10 cellular contexts compared by ENCODE assay signal in the genomic region with DNA sequence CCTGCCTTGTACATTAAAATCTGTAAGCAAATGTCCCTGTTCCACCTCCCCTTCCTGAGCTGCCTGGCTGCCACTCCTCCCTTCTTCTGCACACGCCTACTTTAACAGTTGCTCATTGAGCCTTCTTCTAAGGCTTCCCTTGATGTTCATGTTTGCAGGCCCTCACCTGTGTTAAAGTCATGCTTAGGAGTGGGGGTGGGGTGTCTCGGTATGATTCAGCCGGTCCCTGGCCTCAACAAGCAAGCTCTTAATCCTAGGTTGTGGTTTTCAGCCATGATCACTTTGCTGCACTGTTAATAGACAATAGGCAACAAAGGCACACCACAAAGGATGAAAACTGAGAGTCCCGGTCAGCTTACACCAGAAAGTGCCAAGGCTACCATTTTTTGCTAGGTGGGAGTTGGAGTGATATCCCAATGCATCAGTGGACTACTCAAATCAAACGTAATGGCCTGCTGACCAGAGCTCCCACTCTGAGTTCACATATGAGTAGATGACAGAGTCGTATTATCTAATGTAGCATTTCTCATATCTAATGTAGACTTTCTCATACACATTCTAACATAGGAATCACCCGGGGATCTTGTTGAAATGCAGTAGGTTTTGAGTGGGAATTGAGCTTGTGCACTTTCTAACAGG. TPM values are rescaled to one million over a fixed set of nuclear protein-coding genes. Genes with fewer than 3 reads are reported as not detected.
DNase-seq lines count a peak whose midpoint lies in the region; ATAC-seq and TF ChIP-seq lines count a peak whose summit lies in the region.
"Had no signal": no experiment of that assay in that cellular context is flagged by ENCODE, and none has a peak within 500 bp of the region (broad histone marks: within the 10 kb centered on the region; RNA-seq: fewer than 3 reads in every experiment).

No MANE protein-coding gene starts in this region.

- TF ChIP-seq CTCF in CD4-positive, alpha-beta T cell (IDR thresholded peaks at IDR 0.05) = no peak
- TF ChIP-seq CTCF in HFFc6 (IDR thresholded peaks at IDR 0.05) = no peak

- H3K27me3 ChIP-seq in CD4-positive, alpha-beta T cell (ENCODE audit: control insufficient read depth, insufficient read depth, low read length) = no peaks in the 10 kb centered on the region
- H3K27me3 ChIP-seq: right atrium auricular region had no signal

- no peak overlapping the region for H3K27ac ChIP-seq in CD4-positive, alpha-beta T cell (ENCODE audit: low read depth, low read length)
- H3K27ac ChIP-seq: right atrium auricular region had no signal

- no peaks in the 10 kb centered on the region for H3K9me3 ChIP-seq in CD4-positive, alpha-beta T cell (ENCODE audit: control insufficient read depth, low read length)
- H3K9me3 ChIP-seq: right atrium auricular region had no signal

- H3K27me3 Mint-ChIP-seq in CD4-positive, alpha-beta T cell = no peaks in the 10 kb centered on the region
- no peaks in the 10 kb centered on the region for H3K27me3 Mint-ChIP-seq in activated T-helper 2 cell treated with anti-CD3 and anti-CD28 coated beads, Interferon-gamma antibody, Interleukin-2, Interleukin-4, amounts not matched to agents 10 μg/mL and 5 μg/mL and 100 μg/mL, durations not matched to agents 14 hours and 24 hours and 36 hours (ENCODE audit: low read depth)
- peaks cover 1% of the 10 kb centered on the region; the same call in 1 of the 2 replicates for H3K27me3 Mint-ChIP-seq in HFFc6 (ENCODE audit: insufficient read depth)

- peak in 6 of 10 experiments; percentile 20 to 47 (median 43) for DNase-seq in CD4-positive, alpha-beta T cell
- peak; percentile 30 for DNase-seq in activated T-helper 2 cell treated with anti-CD3 and anti-CD28 coated beads, Interferon-gamma antibody, Interleukin-2, Interleukin-4, amounts not matched to agents 10 μg/mL and 5 μg/mL and 100 μg/mL, durations not matched to agents 14 hours and 24 hours and 36 hours (ENCODE audit: low spot score)
- DNase-seq in posterior cingulate gyrus = no peak
- DNase-seq in HFFc6 = no peak
- DNase-seq: NCI-H2029 had no signal

- no peaks in the 10 kb centered on the region for H3K36me3 Mint-ChIP-seq in CD4-positive, alpha-beta T cell (ENCODE audit: low read depth)
- H3K36me3 Mint-ChIP-seq in activated T-helper 2 cell treated with anti-CD3 and anti-CD28 coated beads, Interferon-gamma antibody, Interleukin-2, Interleukin-4, amounts not matched to agents 10 μg/mL and 5 μg/mL and 100 μg/mL, durations not matched to agents 14 hours and 24 hours and 36 hours (ENCODE audit: low read depth) = peaks cover 18% of the 10 kb centered on the region
- no peaks in the 10 kb centered on the region for H3K36me3 Mint-ChIP-seq in HFFc6 (ENCODE audit: low read depth)

- H3K4me1 Mint-ChIP-seq in CD4-positive, alpha-beta T cell (ENCODE audit: low read depth) = peaks cover 78% of the 10 kb centered on the region
- peaks cover 88% of the 10 kb centered on the region for H3K4me1 Mint-ChIP-seq in activated T-helper 2 cell treated with anti-CD3 and anti-CD28 coated beads, Interferon-gamma antibody, Interleukin-2, Interleukin-4, amounts not matched to agents 10 μg/mL and 5 μg/mL and 100 μg/mL, durations not matched to agents 14 hours and 24 hours and 36 hours (ENCODE audit: low read depth)
- H3K4me1 Mint-ChIP-seq in HFFc6 (ENCODE audit: low read depth) = peaks cover 57% of the 10 kb centered on the region

- no peaks in the 10 kb centered on the region for H3K9me3 Mint-ChIP-seq in CD4-positive, alpha-beta T cell
- H3K9me3 Mint-ChIP-seq in activated T-helper 2 cell treated with anti-CD3 and anti-CD28 coated beads, Interferon-gamma antibody, Interleukin-2, Interleukin-4, amounts not matched to agents 10 μg/mL and 5 μg/mL and 100 μg/mL, durations not matched to agents 14 hours and 24 hours and 36 hours = no peaks in the 10 kb centered on the region
- H3K9me3 Mint-ChIP-seq in HFFc6 = no peaks in the 10 kb centered on the region

- CTCF ChIA-PET in CD4-positive, alpha-beta T cell (lab: Charles Lee) = interaction anchor here (1.2 kb wide), 1 partner anchor 26 kb away, joined by 4 read pairs; no protein-coding TSS in a partner anchor

- peak overlapping the region; percentile 80 for H3K27ac Mint-ChIP-seq in CD4-positive, alpha-beta T cell
- peak overlapping the region; percentile 60 for H3K27ac Mint-ChIP-seq in activated T-helper 2 cell treated with anti-CD3 and anti-CD28 coated beads, Interferon-gamma antibody, Interleukin-2, Interleukin-4, amounts not matched to agents 10 μg/mL and 5 μg/mL and 100 μg/mL, durations not matched to agents 14 hours and 24 hours and 36 hours
- no peak overlapping the region for H3K27ac Mint-ChIP-seq in HFFc6

- POLR2A ChIA-PET in CD4-positive, alpha-beta T cell (lab: Charles Lee) = interaction anchor here (1.5 to 6.2 kb wide), 2 partner anchors 13 to 99 kb away, joined by 5 to 48 read pairs; partner anchors contain the start of genes ADAT2 and PEX3

- peak; percentile 56 for ATAC-seq in CD4-positive, alpha-beta T cell (ENCODE audit: poor library complexity)
- ATAC-seq in GM21360 (IDR thresholded peaks at IDR 0.05; ENCODE audit: unreplicated experiment) (peak; percentile 91), HG03442 (IDR thresholded peaks at IDR 0.05; ENCODE audit: unreplicated experiment) (peak; percentile 63), GM21423 (IDR thresholded peaks at IDR 0.05; ENCODE audit: unreplicated experiment) (no peak), HG03521 (IDR thresholded peaks at IDR 0.05; ENCODE audit: unreplicated experiment) (no peak)

- peak overlapping the region; percentile 43 for H3K4me3 Mint-ChIP-seq in CD4-positive, alpha-beta T cell
- no peak overlapping the region for H3K4me3 Mint-ChIP-seq in activated T-helper 2 cell treated with anti-CD3 and anti-CD28 coated beads, Interferon-gamma antibody, Interleukin-2, Interleukin-4, amounts not matched to agents 10 μg/mL and 5 μg/mL and 100 μg/mL, durations not matched to agents 14 hours and 24 hours and 36 hours (ENCODE audit: low read depth)
- H3K4me3 Mint-ChIP-seq in HFFc6 = no peak overlapping the region

- intact Hi-C loops in CD4-positive, alpha-beta T cell (cut with DNase I, micrococcal nuclease) = no loop called here
- intact Hi-C loops in activated T-helper 2 cell treated with anti-CD3 and anti-CD28 coated beads, Interferon-gamma antibody, Interleukin-2, Interleukin-4, amounts not matched to agents 10 μg/mL and 5 μg/mL and 100 μg/mL, durations not matched to agents 14 hours and 24 hours and 36 hours (cut with micrococcal nuclease) = loop anchor here (5.0 to 10.0 kb wide), 4 partner anchors 508 to 695 kb away; partner anchors contain the start of gene HIVEP2
- intact Hi-C loops in posterior cingulate gyrus (cut with DNase I) = no loop called here

RNA-seq across cellular contexts. Expression of gene FUCA2, which starts 38.2 kb away (rescaled TPM):
- total RNA-seq in CD4-positive, alpha-beta T cell = 1 to 10 TPM; 1.1 to 1.5 TPM
- total RNA-seq in activated T-helper 2 cell treated with anti-CD3 and anti-CD28 coated beads, Interferon-gamma antibody, Interleukin-2, Interleukin-4, amounts not matched to agents 10 μg/mL and 5 μg/mL and 100 μg/mL, durations not matched to agents 14 hours and 24 hours and 36 hours = 20.9 and 22.8 TPM in 2 replicates
- total RNA-seq in HFFc6 (2021; fragmentation: NEBNext Ultra II Directional; extraction: Animal tissue kit (Norgen Biotek cat#: 25700)) = 100 to 1,000 TPM in 4 of 6 experiments, 10 to 100 TPM in 2; 86.4 to 126 (median 121) TPM

Comparison
In these comparisons a context has a peak if more than half of its experiments do, and no peak if none do; other contexts are left out.
1. ATAC-seq: peak in CD4-positive, alpha-beta T cell (single experiment), GM21360 (single experiment) and HG03442 (single experiment); none in GM21423 (single experiment) and HG03521 (single experiment).
2. DNase-seq: peak in CD4-positive, alpha-beta T cell (6 of 10) and activated T-helper 2 cell treated with anti-CD3 and anti-CD28 coated beads, Interferon-gamma antibody, Interleukin-2, Interleukin-4, amounts not matched to agents 10 μg/mL and 5 μg/mL and 100 μg/mL, durations not matched to agents 14 hours and 24 hours and 36 hours (single experiment); none in posterior cingulate gyrus (0 of 10) and HFFc6 (single experiment).